In the genomic region with DNA sequence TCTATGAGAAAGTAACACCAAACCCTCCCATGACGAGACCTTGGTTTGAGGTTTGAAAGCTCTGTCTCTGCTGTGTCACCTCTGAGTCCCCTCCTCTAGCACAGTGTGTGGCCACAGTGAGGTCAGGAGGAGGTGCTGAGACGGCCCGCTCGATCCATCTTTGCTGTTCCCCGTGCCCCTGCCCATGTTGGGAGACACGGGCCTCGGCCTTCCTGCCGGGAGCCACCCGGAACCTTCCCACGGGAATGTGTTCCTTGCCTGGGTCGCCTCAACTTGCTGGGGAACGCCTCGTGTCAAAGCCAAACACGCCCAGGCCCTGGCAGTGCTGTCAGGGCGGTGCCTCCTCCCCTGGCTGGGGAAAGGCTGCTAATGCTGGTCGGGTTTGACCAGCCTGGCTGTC, we compare ENCODE assay signal across 19 cellular contexts. TPM values are rescaled to one million over a fixed set of nuclear protein-coding genes. Genes with fewer than 3 reads are reported as not detected.
DNase-seq lines count a peak whose midpoint lies in the region; ATAC-seq, FAIRE-seq and TF ChIP-seq lines count a peak whose summit lies in the region.
"Had no signal": no experiment of that assay in that cellular context is flagged by ENCODE, and none has a peak within 500 bp of the region (broad histone marks: within the 10 kb centered on the region; RNA-seq: fewer than 3 reads in every experiment).

No MANE protein-coding gene starts in this region.

- H3K36me3 Mint-ChIP-seq in activated naive CD4-positive, alpha-beta T cell treated with anti-CD3 and anti-CD28 coated beads, Interleukin-2, amount 50 U/mL, for 24 hours: no peaks in the 10 kb centered on the region
- no peaks in the 10 kb centered on the region for H3K36me3 Mint-ChIP-seq in activated naive CD4-positive, alpha-beta T cell treated with anti-CD3 and anti-CD28 coated beads for 36 hours (ENCODE audit: low read depth)
- no peaks in the 10 kb centered on the region for H3K36me3 Mint-ChIP-seq in activated CD8-positive, alpha-beta memory T cell treated with anti-CD3 and anti-CD28 coated beads, Interleukin-2, amount 10 ng/mL, durations not matched to agents 7 days and 5 days

- H3K4me1 Mint-ChIP-seq in activated naive CD4-positive, alpha-beta T cell treated with anti-CD3 and anti-CD28 coated beads, Interleukin-2, amount 50 U/mL, for 24 hours: peaks cover 17% of the 10 kb centered on the region
- H3K4me1 Mint-ChIP-seq in activated naive CD4-positive, alpha-beta T cell treated with anti-CD3 and anti-CD28 coated beads for 36 hours (ENCODE audit: low read depth): peaks cover 10% of the 10 kb centered on the region
- H3K4me1 Mint-ChIP-seq in activated CD8-positive, alpha-beta memory T cell treated with anti-CD3 and anti-CD28 coated beads, Interleukin-2, amount 10 ng/mL, durations not matched to agents 7 days and 5 days: peaks cover 42% of the 10 kb centered on the region

- CTCF ChIA-PET in activated naive CD4-positive, alpha-beta T cell treated with anti-CD3 and anti-CD28 coated beads for 36 hours (lab: Charles Lee): interaction anchor here (1.0 to 2.4 kb wide), 2 partner anchors 69 to 186 kb away, joined by 6 to 10 read pairs; partner anchors contain the start of gene MISP3
- CTCF ChIA-PET in activated CD8-positive, alpha-beta memory T cell treated with anti-CD3 and anti-CD28 coated beads, Interleukin-2, amount 10 ng/mL, durations not matched to agents 7 days and 5 days (lab: Charles Lee): interaction anchor here (0.6 to 11.4 kb wide), 21 partner anchors 11 to 610 kb away, joined by 3 to 153 read pairs (median 4); partner anchors contain the start of genes ASF1B, IL27RA, MISP3 and RLN3
- CTCF ChIA-PET in HepG2 (lab: Yijun Ruan, JAX; ENCODE audit: low intra/inter-chr PET ratio, low total read pairs): no interaction called here

- DNase-seq in activated naive CD4-positive, alpha-beta T cell treated with anti-CD3 and anti-CD28 coated beads for 36 hours: no peak
- peak; percentile 91 for DNase-seq in activated CD8-positive, alpha-beta memory T cell treated with anti-CD3 and anti-CD28 coated beads, Interleukin-2, amount 10 ng/mL, durations not matched to agents 7 days and 5 days
- DNase-seq in HepG2 (ENCODE audit: low spot score) (no peak), cardiac septum (ENCODE audit: low spot score) (no peak), NCI-H2029 (lab: John Stamatoyannopoulos, UW) (no peak)
- DNase-seq: activated CD4-positive, CD25-positive, alpha-beta regulatory T cell; effector CD8-positive, alpha-beta T cell; foreskin melanocyte; lower lobe of right lung; NCI-H146; NCI-H446; stimulated activated naive CD4-positive, alpha-beta T cell treated with Interleukin-2 at 50 U/mL for 16 hours had no signal

- WGBS in HepG2 (ENCODE audit: low lambda C conversion rate): 13% methylated on average over 1 of the region's 16 CpGs
- WGBS in thymus: 83% methylated on average over 16 of the region's 16 CpGs

- peaks cover 2 to 28% of the 10 kb centered on the region in 2 experiments; a peak in 4 of 5 replicates for H3K27me3 ChIP-seq in HepG2 (ENCODE audit: control insufficient read depth in 1 of 2, insufficient read depth in 2 of 2, low read length in 2 of 2)
- no peaks in the 10 kb centered on the region for H3K27me3 ChIP-seq in thymus (ENCODE audit: control insufficient read depth, insufficient read depth)
- H3K27me3 ChIP-seq: body of pancreas had no signal

- 0 out of 2 replicates have a peak overlapping the region, but pooled peaks have one; percentile 8 for H3K9ac ChIP-seq in HepG2 (ENCODE audit: insufficient read depth, low read depth, low read length)

- H3K4me3 ChIP-seq in HepG2 (replicated peaks in 1 of 3; ENCODE audit: insufficient read depth in 1 of 3, low read depth in 2 of 3, low read length in 3 of 3) (peak overlapping the region in 2 of 3 experiments; percentile 38 to 58; a peak in 4 of 6 replicates), thymus (ENCODE audit: low read length) (no peak overlapping the region)
- H3K4me3 ChIP-seq: body of pancreas, GM23338, lower lobe of right lung had no signal

- H3K79me2 ChIP-seq in HepG2 (ENCODE audit: insufficient read depth, low read length): no peaks in the 10 kb centered on the region

- H3K9me3 ChIP-seq in HepG2 (ENCODE audit: low read length) (no peaks in the 10 kb centered on the region), thymus (ENCODE audit: control insufficient read depth) (no peaks in the 10 kb centered on the region)
- H3K9me3 ChIP-seq: body of pancreas, lower lobe of right lung had no signal

- TF ChIP-seq EP300 in HepG2 (IDR thresholded peaks at IDR 0.05; ENCODE audit: low read depth in 2 of 2, low read length in 2 of 2) (no peak), HepG2 (CRISPR knock-in tag; IDR thresholded peaks at IDR 0.05; ENCODE audit: borderline replicate concordance) (no peak)

- FAIRE-seq in HepG2 (lab: Jason Lieb, UNC): no peak

- in situ Hi-C loops in HepG2 (cut with HindIII; ENCODE audit: extremely low pct_ligation_motif_present, low pct_unique_long_range_greater_than_20kb): loop anchor here (25.0 kb wide), 1 partner anchor 525 kb away; the partner anchor contains the start of gene DDX39A

- no peak overlapping the region for H3K4me3 Mint-ChIP-seq in activated naive CD4-positive, alpha-beta T cell treated with anti-CD3 and anti-CD28 coated beads, Interleukin-2, amount 50 U/mL, for 24 hours
- no peak overlapping the region for H3K4me3 Mint-ChIP-seq in activated naive CD4-positive, alpha-beta T cell treated with anti-CD3 and anti-CD28 coated beads for 36 hours
- peak overlapping the region; percentile 51 for H3K4me3 Mint-ChIP-seq in activated CD8-positive, alpha-beta memory T cell treated with anti-CD3 and anti-CD28 coated beads, Interleukin-2, amount 10 ng/mL, durations not matched to agents 7 days and 5 days
- H3K4me3 Mint-ChIP-seq: GM23338 had no signal

- H3K36me3 ChIP-seq in HepG2 (replicated peaks in 1 of 2; ENCODE audit: control insufficient read depth in 1 of 2, insufficient read depth in 2 of 2, low read length in 2 of 2) (no peaks in the 10 kb centered on the region), thymus (ENCODE audit: control insufficient read depth, insufficient read depth) (no peaks in the 10 kb centered on the region)
- H3K36me3 ChIP-seq: lower lobe of right lung had no signal

- no peaks in the 10 kb centered on the region for H4K20me1 ChIP-seq in HepG2 (ENCODE audit: insufficient read depth, low read length)

- ATAC-seq in activated CD8-positive, alpha-beta memory T cell treated with anti-CD3 and anti-CD28 coated beads, Interleukin-2, amount 10 ng/mL, durations not matched to agents 7 days and 5 days: peak; percentile 90
- ATAC-seq in HepG2 (peak; percentile 63), HG02798 (IDR thresholded peaks at IDR 0.05; ENCODE audit: poor library complexity, unreplicated experiment) (no peak)
- ATAC-seq: body of pancreas, GM23338, sciatic nerve, SK-N-SH treated with all-trans-retinoic acid at 6 μM for 48 hours had no signal

- H2AFZ ChIP-seq in HepG2 (ENCODE audit: low read length): no peak overlapping the region
- H2AFZ ChIP-seq: GM23338 had no signal

- no TSS peak for BruUV-seq in HepG2 (replicated peaks; lab: Mats Ljungman, UMichigan)

- peak overlapping the region; percentile 46 for H3K27ac Mint-ChIP-seq in activated naive CD4-positive, alpha-beta T cell treated with anti-CD3 and anti-CD28 coated beads, Interleukin-2, amount 50 U/mL, for 24 hours
- no peak overlapping the region for H3K27ac Mint-ChIP-seq in activated naive CD4-positive, alpha-beta T cell treated with anti-CD3 and anti-CD28 coated beads for 36 hours
- peak overlapping the region; percentile 68 for H3K27ac Mint-ChIP-seq in activated CD8-positive, alpha-beta memory T cell treated with anti-CD3 and anti-CD28 coated beads, Interleukin-2, amount 10 ng/mL, durations not matched to agents 7 days and 5 days
- H3K27ac Mint-ChIP-seq: GM23338 had no signal

- H3K4me1 ChIP-seq in HepG2 (ENCODE audit: insufficient read depth, low read length): peaks cover 38% of the 10 kb centered on the region
- peaks cover 31% of the 10 kb centered on the region for H3K4me1 ChIP-seq in thymus (ENCODE audit: control insufficient read depth, insufficient read depth, low read length)

- intact Hi-C loops in activated naive CD4-positive, alpha-beta T cell treated with anti-CD3 and anti-CD28 coated beads for 36 hours (cut with micrococcal nuclease): no loop called here
- intact Hi-C loops in HepG2 (cut with micrococcal nuclease; ENCODE audit: unreplicated experiment) (no loop called here), cardiac septum (cut with DNase I) (loop anchor here (10.0 kb wide), 1 partner anchor 158 kb away; no protein-coding TSS in a partner anchor)

- POLR2A ChIA-PET in HepG2 (lab: Yijun Ruan, JAX): interaction anchor here (0.9 to 1.5 kb wide), 2 partner anchors 24 to 187 kb away, joined by 4 to 5 read pairs; no protein-coding TSS in a partner anchor

- H3K27ac ChIP-seq in HepG2 (ENCODE audit: extremely low read length, insufficient read depth, low read length): no peak overlapping the region
- peak overlapping the region; percentile 31 for H3K27ac ChIP-seq in thymus (ENCODE audit: low read depth)
- H3K27ac ChIP-seq: lower lobe of right lung had no signal

- H3K4me2 ChIP-seq in HepG2 (ENCODE audit: low read depth, low read length): peak overlapping the region; percentile 79
- H3K4me2 ChIP-seq: GM23338 had no signal

- no peak for TF ChIP-seq RAD21 in HepG2 (CRISPR knock-in tag; IDR thresholded peaks at IDR 0.05)

- no peak for TF ChIP-seq POLR2A in HepG2 (IDR thresholded peaks at IDR 0.05; ENCODE audit: insufficient read depth in 1 of 2, low read depth in 2 of 2, low read length in 2 of 2)

- H3K27me3 Mint-ChIP-seq in activated naive CD4-positive, alpha-beta T cell treated with anti-CD3 and anti-CD28 coated beads, Interleukin-2, amount 50 U/mL, for 24 hours: no peaks in the 10 kb centered on the region
- H3K27me3 Mint-ChIP-seq in activated naive CD4-positive, alpha-beta T cell treated with anti-CD3 and anti-CD28 coated beads for 36 hours (ENCODE audit: low read depth): no peaks in the 10 kb centered on the region
- peaks cover 9% of the 10 kb centered on the region for H3K27me3 Mint-ChIP-seq in activated CD8-positive, alpha-beta memory T cell treated with anti-CD3 and anti-CD28 coated beads, Interleukin-2, amount 10 ng/mL, durations not matched to agents 7 days and 5 days

- no peaks in the 10 kb centered on the region for H3K9me3 Mint-ChIP-seq in activated naive CD4-positive, alpha-beta T cell treated with anti-CD3 and anti-CD28 coated beads, Interleukin-2, amount 50 U/mL, for 24 hours
- no peaks in the 10 kb centered on the region for H3K9me3 Mint-ChIP-seq in activated naive CD4-positive, alpha-beta T cell treated with anti-CD3 and anti-CD28 coated beads for 36 hours
- H3K9me3 Mint-ChIP-seq in activated CD8-positive, alpha-beta memory T cell treated with anti-CD3 and anti-CD28 coated beads, Interleukin-2, amount 10 ng/mL, durations not matched to agents 7 days and 5 days (ENCODE audit: low read depth): no peaks in the 10 kb centered on the region
- H3K9me3 Mint-ChIP-seq: GM23338 had no signal

- TF ChIP-seq CTCF in HepG2 (CRISPR knock-in tag; IDR thresholded peaks at IDR 0.05): no peak

RNA-seq across cellular contexts. Expression of gene NANOS3, which starts 10.1 kb away (rescaled TPM):
- under 1 TPM; 0.55 to 0.74 TPM for total RNA-seq in activated naive CD4-positive, alpha-beta T cell treated with anti-CD3 and anti-CD28 coated beads for 36 hours
- 1 to 10 TPM; 1.1 to 2.8 TPM for total RNA-seq in activated CD8-positive, alpha-beta memory T cell treated with anti-CD3 and anti-CD28 coated beads, Interleukin-2, amount 10 ng/mL, durations not matched to agents 7 days and 5 days
- not detected in 2 replicates for total RNA-seq in HepG2 (2016; rRNA removed; fragmentation: Illumina TruSeq; extraction: Trizol)
- total RNA-seq in HepG2 (2016; cell fraction: cytosol; rRNA removed; fragmentation: Illumina TruSeq; extraction: Trizol; ENCODE audit: low read depth): not detected in 2 replicates
- not detected in 2 replicates for total RNA-seq in HepG2 (2016; cell fraction: insoluble cytoplasmic fraction; rRNA removed; fragmentation: Illumina TruSeq; extraction: Trizol)
- total RNA-seq in HepG2 (2016; cell fraction: membrane; rRNA removed; fragmentation: Illumina TruSeq; extraction: Trizol): not detected in 2 replicates
- total RNA-seq in HepG2 (2016; cell fraction: nucleus; rRNA removed; fragmentation: Illumina TruSeq; extraction: Trizol): not detected in 2 replicates
- 0.21 TPM in 1 of 2 replicates, not detected in the other for polyA plus RNA-seq in HepG2 (2011; rRNA removed)
- polyA plus RNA-seq in HepG2 (2011; cell fraction: cytosol; rRNA removed): not detected in 2 replicates
- 1.1 and 1.8 TPM in 2 replicates for polyA plus RNA-seq in HepG2 (2011; cell fraction: nucleus; rRNA removed)
- polyA plus RNA-seq in HepG2 (2012): 1.1 TPM in 1 of 2 replicates, not detected in the other
- not detected in 2 replicates for polyA plus RNA-seq in HepG2 (2016; cell fraction: cytosol; fragmentation: Illumina TruSeq; extraction: Trizol; ENCODE audit: low read depth)
- not detected in 2 replicates for polyA plus RNA-seq in HepG2 (2016; cell fraction: insoluble cytoplasmic fraction; fragmentation: Illumina TruSeq; extraction: Trizol; ENCODE audit: low read depth)
- not detected in 2 replicates for polyA plus RNA-seq in HepG2 (2016; cell fraction: membrane; fragmentation: Illumina TruSeq; extraction: Trizol; ENCODE audit: low read depth)
- not detected in 2 replicates for polyA plus RNA-seq in HepG2 (2016; cell fraction: nucleus; fragmentation: Illumina TruSeq; extraction: Trizol; ENCODE audit: insufficient read depth, low read depth)
- not detected in 2 replicates for polyA minus RNA-seq in HepG2 (2011; rRNA and poly(A)+ RNA removed; ENCODE audit: low replicate concordance)
- not detected in 2 replicates for polyA minus RNA-seq in HepG2 (2011; cell fraction: cytosol; rRNA and poly(A)+ RNA removed)
- polyA minus RNA-seq in HepG2 (2011; cell fraction: nucleus; rRNA and poly(A)+ RNA removed): not detected in 2 replicates
- polyA plus RNA-seq in thymus: 2.6 TPM
- total RNA-seq in cardiac septum: 0.78 TPM
- total RNA-seq: body of pancreas, GM23338 had no signal
- polyA plus RNA-seq: GM23338 had no signal

RNA-seq across cellular contexts. Expression of gene BRME1, which starts 18.9 kb away (rescaled TPM):
- 1 to 10 TPM; 5.8 to 5.9 TPM for total RNA-seq in activated naive CD4-positive, alpha-beta T cell treated with anti-CD3 and anti-CD28 coated beads for 36 hours
- 1 to 10 TPM; 4.1 to 4.4 TPM for total RNA-seq in activated CD8-positive, alpha-beta memory T cell treated with anti-CD3 and anti-CD28 coated beads, Interleukin-2, amount 10 ng/mL, durations not matched to agents 7 days and 5 days
- 0.84 and 1.5 TPM in 2 replicates for total RNA-seq in HepG2 (2016; rRNA removed; fragmentation: Illumina TruSeq; extraction: Trizol)
- 0.35 and 0.40 TPM in 2 replicates for total RNA-seq in HepG2 (2016; cell fraction: cytosol; rRNA removed; fragmentation: Illumina TruSeq; extraction: Trizol; ENCODE audit: low read depth)
- 1.1 TPM in 2 replicates for total RNA-seq in HepG2 (2016; cell fraction: insoluble cytoplasmic fraction; rRNA removed; fragmentation: Illumina TruSeq; extraction: Trizol)
- total RNA-seq in HepG2 (2016; cell fraction: membrane; rRNA removed; fragmentation: Illumina TruSeq; extraction: Trizol): 0.25 and 0.69 TPM in 2 replicates
- total RNA-seq in HepG2 (2016; cell fraction: nucleus; rRNA removed; fragmentation: Illumina TruSeq; extraction: Trizol): 1.2 and 1.3 TPM in 2 replicates
- polyA plus RNA-seq in HepG2 (2011; rRNA removed): 0.74 and 0.91 TPM in 2 replicates
- 0.55 and 0.72 TPM in 2 replicates for polyA plus RNA-seq in HepG2 (2011; cell fraction: cytosol; rRNA removed)
- 5.7 and 8.2 TPM in 2 replicates for polyA plus RNA-seq in HepG2 (2011; cell fraction: nucleus; rRNA removed)
- polyA plus RNA-seq in HepG2 (2012): 1.3 and 1.8 TPM in 2 replicates
- polyA plus RNA-seq in HepG2 (2016; cell fraction: cytosol; fragmentation: Illumina TruSeq; extraction: Trizol; ENCODE audit: low read depth): 0.09 TPM in 1 of 2 replicates, not detected in the other
- 1.1 and 1.8 TPM in 2 replicates for polyA plus RNA-seq in HepG2 (2016; cell fraction: insoluble cytoplasmic fraction; fragmentation: Illumina TruSeq; extraction: Trizol; ENCODE audit: low read depth)
- polyA plus RNA-seq in HepG2 (2016; cell fraction: membrane; fragmentation: Illumina TruSeq; extraction: Trizol; ENCODE audit: low read depth): 0.23 and 0.31 TPM in 2 replicates
- polyA plus RNA-seq in HepG2 (2016; cell fraction: nucleus; fragmentation: Illumina TruSeq; extraction: Trizol; ENCODE audit: insufficient read depth, low read depth): 5.8 and 5.9 TPM in 2 replicates
- 1.2 and 5.8 TPM in 2 replicates for polyA minus RNA-seq in HepG2 (2011; rRNA and poly(A)+ RNA removed; ENCODE audit: low replicate concordance)
- 1.3 TPM in 1 of 2 replicates, not detected in the other for polyA minus RNA-seq in HepG2 (2011; cell fraction: cytosol; rRNA and poly(A)+ RNA removed)
- 2.2 and 2.4 TPM in 2 replicates for polyA minus RNA-seq in HepG2 (2011; cell fraction: nucleus; rRNA and poly(A)+ RNA removed)
- 2.0 TPM for polyA plus RNA-seq in thymus
- 0.35 TPM for total RNA-seq in cardiac septum

RNA-seq across cellular contexts. Expression of gene CC2D1A, which starts 19.0 kb away (rescaled TPM):
- 10 to 100 TPM; 27.4 to 28.6 TPM for total RNA-seq in activated naive CD4-positive, alpha-beta T cell treated with anti-CD3 and anti-CD28 coated beads for 36 hours
- total RNA-seq in activated CD8-positive, alpha-beta memory T cell treated with anti-CD3 and anti-CD28 coated beads, Interleukin-2, amount 10 ng/mL, durations not matched to agents 7 days and 5 days: 10 to 100 TPM; 34.0 to 35.1 TPM
- 6.4 and 9.7 TPM in 2 replicates for total RNA-seq in HepG2 (2016; rRNA removed; fragmentation: Illumina TruSeq; extraction: Trizol)
- total RNA-seq in HepG2 (2016; cell fraction: cytosol; rRNA removed; fragmentation: Illumina TruSeq; extraction: Trizol; ENCODE audit: low read depth): 5.0 and 5.7 TPM in 2 replicates
- total RNA-seq in HepG2 (2016; cell fraction: insoluble cytoplasmic fraction; rRNA removed; fragmentation: Illumina TruSeq; extraction: Trizol): 4.7 and 10.2 TPM in 2 replicates
- total RNA-seq in HepG2 (2016; cell fraction: membrane; rRNA removed; fragmentation: Illumina TruSeq; extraction: Trizol): 5.3 and 5.8 TPM in 2 replicates
- total RNA-seq in HepG2 (2016; cell fraction: nucleus; rRNA removed; fragmentation: Illumina TruSeq; extraction: Trizol): 9.4 and 12.9 TPM in 2 replicates
- 11.5 and 17.0 TPM in 2 replicates for polyA plus RNA-seq in HepG2 (2011; rRNA removed)
- polyA plus RNA-seq in HepG2 (2011; cell fraction: cytosol; rRNA removed): 4.6 and 5.8 TPM in 2 replicates
- polyA plus RNA-seq in HepG2 (2011; cell fraction: nucleus; rRNA removed): 100 and 116 TPM in 2 replicates
- polyA plus RNA-seq in HepG2 (2012): 16.4 and 23.4 TPM in 2 replicates
- 1.2 and 1.8 TPM in 2 replicates for polyA plus RNA-seq in HepG2 (2016; cell fraction: cytosol; fragmentation: Illumina TruSeq; extraction: Trizol; ENCODE audit: low read depth)
- polyA plus RNA-seq in HepG2 (2016; cell fraction: insoluble cytoplasmic fraction; fragmentation: Illumina TruSeq; extraction: Trizol; ENCODE audit: low read depth): 9.0 and 11.9 TPM in 2 replicates
- 2.8 and 3.2 TPM in 2 replicates for polyA plus RNA-seq in HepG2 (2016; cell fraction: membrane; fragmentation: Illumina TruSeq; extraction: Trizol; ENCODE audit: low read depth)
- 55.9 and 56.2 TPM in 2 replicates for polyA plus RNA-seq in HepG2 (2016; cell fraction: nucleus; fragmentation: Illumina TruSeq; extraction: Trizol; ENCODE audit: insufficient read depth, low read depth)
- polyA minus RNA-seq in HepG2 (2011; rRNA and poly(A)+ RNA removed; ENCODE audit: low replicate concordance): 13.2 and 19.3 TPM in 2 replicates
- 4.7 and 6.5 TPM in 2 replicates for polyA minus RNA-seq in HepG2 (2011; cell fraction: cytosol; rRNA and poly(A)+ RNA removed)
- 20.1 and 21.6 TPM in 2 replicates for polyA minus RNA-seq in HepG2 (2011; cell fraction: nucleus; rRNA and poly(A)+ RNA removed)
- 26.7 TPM for polyA plus RNA-seq in thymus
- total RNA-seq in cardiac septum: 19.5 TPM

RNA-seq across cellular contexts. Expression of gene PODNL1, which starts 51.2 kb away (rescaled TPM):
- total RNA-seq in activated naive CD4-positive, alpha-beta T cell treated with anti-CD3 and anti-CD28 coated beads for 36 hours: under 1 TPM in 1 of 2 experiments, not detected in 1; 0.29 TPM
- under 1 TPM; 0.29 to 0.47 TPM for total RNA-seq in activated CD8-positive, alpha-beta memory T cell treated with anti-CD3 and anti-CD28 coated beads, Interleukin-2, amount 10 ng/mL, durations not matched to agents 7 days and 5 days
- not detected in 2 replicates for total RNA-seq in HepG2 (2016; rRNA removed; fragmentation: Illumina TruSeq; extraction: Trizol)
- total RNA-seq in HepG2 (2016; cell fraction: cytosol; rRNA removed; fragmentation: Illumina TruSeq; extraction: Trizol; ENCODE audit: low read depth): not detected in 2 replicates
- total RNA-seq in HepG2 (2016; cell fraction: insoluble cytoplasmic fraction; rRNA removed; fragmentation: Illumina TruSeq; extraction: Trizol): not detected in 2 replicates
- total RNA-seq in HepG2 (2016; cell fraction: membrane; rRNA removed; fragmentation: Illumina TruSeq; extraction: Trizol): 0.17 TPM in 1 of 2 replicates, not detected in the other
- total RNA-seq in HepG2 (2016; cell fraction: nucleus; rRNA removed; fragmentation: Illumina TruSeq; extraction: Trizol): not detected in 2 replicates
- polyA plus RNA-seq in HepG2 (2011; rRNA removed): 0.18 TPM in 1 of 2 replicates, not detected in the other
- polyA plus RNA-seq in HepG2 (2011; cell fraction: cytosol; rRNA removed): 0.15 TPM in 1 of 2 replicates, not detected in the other
- polyA plus RNA-seq in HepG2 (2011; cell fraction: nucleus; rRNA removed): 0.26 TPM in 2 replicates
- 0.19 and 0.24 TPM in 2 replicates for polyA plus RNA-seq in HepG2 (2012)
- not detected in 2 replicates for polyA plus RNA-seq in HepG2 (2016; cell fraction: cytosol; fragmentation: Illumina TruSeq; extraction: Trizol; ENCODE audit: low read depth)
- not detected in 2 replicates for polyA plus RNA-seq in HepG2 (2016; cell fraction: insoluble cytoplasmic fraction; fragmentation: Illumina TruSeq; extraction: Trizol; ENCODE audit: low read depth)
- not detected in 2 replicates for polyA plus RNA-seq in HepG2 (2016; cell fraction: membrane; fragmentation: Illumina TruSeq; extraction: Trizol; ENCODE audit: low read depth)
- polyA plus RNA-seq in HepG2 (2016; cell fraction: nucleus; fragmentation: Illumina TruSeq; extraction: Trizol; ENCODE audit: insufficient read depth, low read depth): not detected in 2 replicates
- 0.54 TPM in 1 of 2 replicates, not detected in the other for polyA minus RNA-seq in HepG2 (2011; rRNA and poly(A)+ RNA removed; ENCODE audit: low replicate concordance)
- polyA minus RNA-seq in HepG2 (2011; cell fraction: cytosol; rRNA and poly(A)+ RNA removed): not detected in 2 replicates
- polyA minus RNA-seq in HepG2 (2011; cell fraction: nucleus; rRNA and poly(A)+ RNA removed): not detected in 2 replicates
- polyA plus RNA-seq in thymus: 0.94 TPM
- total RNA-seq in cardiac septum: 3.5 TPM
- polyA plus RNA-seq: GM23338 had no signal
